In the genomic region with DNA sequence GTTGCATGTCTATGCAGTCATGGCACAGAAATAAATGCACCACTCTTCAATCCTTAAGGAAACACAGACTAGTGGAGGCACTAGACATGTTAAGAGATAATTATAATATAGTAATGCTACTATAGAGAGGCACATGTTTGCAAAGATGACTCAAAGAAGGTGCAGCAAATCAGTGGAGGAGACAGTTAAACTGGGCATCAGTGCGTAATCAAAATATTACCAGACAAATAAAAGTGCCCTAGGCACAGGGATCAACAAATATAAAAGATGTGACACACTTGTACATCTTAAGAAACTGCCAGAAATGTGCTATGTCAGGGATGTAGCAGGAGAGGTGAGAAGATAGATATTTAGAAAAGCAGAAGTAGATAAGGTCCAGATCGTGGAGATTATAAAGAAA, we compare ENCODE assay signal across 8 cellular contexts.
"Had no signal": no experiment of that assay in that cellular context is flagged by ENCODE, and none has a peak within 500 bp of the region (broad histone marks: within the 10 kb centered on the region; RNA-seq: fewer than 3 reads in every experiment).

No MANE protein-coding gene starts in this region.

- H3K4me1 ChIP-seq: HAP-1 had no signal

- H3K9ac ChIP-seq: GM23248 had no signal

- H3K4me3 ChIP-seq: GM23248, HAP-1 had no signal

- FAIRE-seq: HepG2 had no signal

- H2AFZ ChIP-seq: GM23248 had no signal

- H3K36me3 ChIP-seq: HAP-1 had no signal

- DNase-seq: GM23248, GOT3, H7, HFFc6 had no signal

- ATAC-seq: HCT116, HepG2 had no signal

- H3K9me3 ChIP-seq: HAP-1 had no signal

- H3K27ac ChIP-seq: GM23248, HL-60 had no signal
